ENCODE assay signal across 22 cellular contexts in genomic region chr2:149766339-149766738, GRCh38.
DNase-seq lines count a peak whose midpoint lies in the region; ATAC-seq and TF ChIP-seq lines count a peak whose summit lies in the region.
"Had no signal": no experiment of that assay in that cellular context is flagged by ENCODE, and none has a peak within 500 bp of the region (broad histone marks: within the 10 kb centered on the region; RNA-seq: fewer than 3 reads in every experiment).

No MANE protein-coding gene starts in this region.

- in situ Hi-C loops in gastrocnemius medialis (cut with MboI; ENCODE audit: low sequenced_read_pairs in 4 of 4): loop anchor here in 1 of 4 donors (10.0 kb wide), 1 partner anchor 162 kb away; no protein-coding TSS in a partner anchor

- H2BK15ac ChIP-seq in mesenchymal stem cell (ENCODE audit: low read depth, poor library complexity, severe bottlenecking): no peak overlapping the region

- no peak overlapping the region for H3K4ac ChIP-seq in mesenchymal stem cell (ENCODE audit: low read depth in 1 of 2, low read length in 2 of 2)

- no peak overlapping the region for H3K18ac ChIP-seq in mesenchymal stem cell (ENCODE audit: low read depth in 1 of 2, low read length in 2 of 2)

- ATAC-seq in left ventricle myocardium superior (peak; percentile 43), gastrocnemius medialis (no peak)
- ATAC-seq: GM12878, HepG2, K562 had no signal

- no peak overlapping the region for H3K14ac ChIP-seq in mesenchymal stem cell (ENCODE audit: low read length in 2 of 2)

- intact Hi-C loops in left ventricle myocardium superior (cut with micrococcal nuclease) (no loop called here), left ventricle myocardium inferior (cut with micrococcal nuclease) (no loop called here), gastrocnemius medialis (cut with DNase I; ENCODE audit: low total_unique reads) (loop anchor here (10.0 kb wide), 1 partner anchor 172 kb away; no protein-coding TSS in a partner anchor)

- H3K36me3 ChIP-seq in left ventricle myocardium inferior (no peaks in the 10 kb centered on the region), mesenchymal stem cell (ENCODE audit: control insufficient read depth in 1 of 2, insufficient read depth in 2 of 2, low read depth in 1 of 2, low read length in 2 of 2) (no peaks in the 10 kb centered on the region), gastrocnemius medialis (no peaks in the 10 kb centered on the region)
- H3K36me3 ChIP-seq: BE2C had no signal

- H3K79me1 ChIP-seq in mesenchymal stem cell (replicated peaks; ENCODE audit: low read length, poor library complexity, severe bottlenecking): no peaks in the 10 kb centered on the region

- H3K4me3 Mint-ChIP-seq in nephron progenitor cell: no peak overlapping the region
- H3K4me3 Mint-ChIP-seq: H9, HFFc6 had no signal

- H3K4me2 ChIP-seq in mesenchymal stem cell (ENCODE audit: low read length, poor library complexity, severe bottlenecking): no peak overlapping the region

- DNase-seq in left ventricle myocardium superior (no peak), left ventricle myocardium inferior (no peak), amniotic epithelial cell (ENCODE audit: low read depth) (peak; percentile 43), mesenchymal stem cell (no peak), nephron progenitor cell (no peak), NOMO-1 (lab: John Stamatoyannopoulos, UW; ENCODE audit: unreplicated experiment in 2 of 2) (no peak), NCI-H146 treated with DMSO at 0.1 percent for 48 hours (lab: John Stamatoyannopoulos, UW; ENCODE audit: unreplicated experiment) (no peak), gastrocnemius medialis (no peak)
- DNase-seq: BE2C, DMS79 treated with DMSO at 0.1 percent for 48 hours, GM23248, H9, HFFc6, NCI-H1092, NCI-H2029, NCI-H345, NCI-H82, SHP77 had no signal

- no peak for TF ChIP-seq POLR2A in gastrocnemius medialis (IDR thresholded peaks at IDR 0.05)

- no peak overlapping the region for H4K8ac ChIP-seq in mesenchymal stem cell (ENCODE audit: low read length)

- peak overlapping the region; percentile 92 for H3K9ac ChIP-seq in mesenchymal stem cell (ENCODE audit: low read length)

- TF ChIP-seq CTCF in left ventricle myocardium inferior (IDR thresholded peaks at IDR 0.05; ENCODE audit: borderline replicate concordance) (no peak), nephron progenitor cell (IDR thresholded peaks at IDR 0.05) (no peak), gastrocnemius medialis (IDR thresholded peaks at IDR 0.05 in 4 of 5, conservative IDR thresholded peaks at IDR 0.05 in 1 of 5) (no peak)

- H3K4me1 ChIP-seq in left ventricle myocardium inferior (no peaks in the 10 kb centered on the region), mesenchymal stem cell (ENCODE audit: control insufficient read depth, insufficient read depth, low read depth, low read length) (no peaks in the 10 kb centered on the region), gastrocnemius medialis (no peaks in the 10 kb centered on the region)
- H3K4me1 ChIP-seq: BE2C had no signal

- no peak overlapping the region for H2BK12ac ChIP-seq in mesenchymal stem cell (ENCODE audit: low read length in 2 of 2)

- H3K9me3 Mint-ChIP-seq in nephron progenitor cell: no peaks in the 10 kb centered on the region
- H3K9me3 Mint-ChIP-seq: H9, HFFc6 had no signal

- H2BK5ac ChIP-seq in mesenchymal stem cell (ENCODE audit: low read depth, low read length, poor library complexity, severe bottlenecking): no peak overlapping the region

- H3K36me3 Mint-ChIP-seq in nephron progenitor cell (ENCODE audit: low read depth): no peaks in the 10 kb centered on the region

- H2AK5ac ChIP-seq in mesenchymal stem cell (ENCODE audit: low read length, severe bottlenecking): no peak overlapping the region

- H3K9me3 ChIP-seq in left ventricle myocardium inferior (replicated peaks) (no peaks in the 10 kb centered on the region), mesenchymal stem cell (ENCODE audit: control insufficient read depth, low read length) (no peaks in the 10 kb centered on the region), gastrocnemius medialis (no peaks in the 10 kb centered on the region)
- H3K9me3 ChIP-seq: BE2C had no signal

- H3K27ac ChIP-seq in left ventricle myocardium inferior (replicated peaks) (no peak overlapping the region), mesenchymal stem cell (ENCODE audit: low read length, poor library complexity, severe bottlenecking) (no peak overlapping the region), gastrocnemius medialis (no peak overlapping the region)
- H3K27ac ChIP-seq: HL-60 had no signal

- no peak overlapping the region for H2BK120ac ChIP-seq in mesenchymal stem cell (ENCODE audit: low read depth, low read length)

- no peak overlapping the region for H3K27ac Mint-ChIP-seq in nephron progenitor cell
- H3K27ac Mint-ChIP-seq: H9 had no signal

- H4K91ac ChIP-seq in mesenchymal stem cell (ENCODE audit: low read length): no peak overlapping the region

- H3K4me3 ChIP-seq in left ventricle myocardium inferior (no peak overlapping the region), mesenchymal stem cell (ENCODE audit: insufficient read depth in 1 of 2, low read depth in 1 of 2, low read length in 2 of 2) (no peak overlapping the region), gastrocnemius medialis (no peak overlapping the region)
- H3K4me3 ChIP-seq: GM12878, GM23248, K562 had no signal

- H3K4me1 Mint-ChIP-seq in nephron progenitor cell: peaks cover 19% of the 10 kb centered on the region
- H3K4me1 Mint-ChIP-seq: H9 had no signal

- no peaks in the 10 kb centered on the region for H3K27me3 ChIP-seq in left ventricle myocardium inferior (ENCODE audit: low read depth)
- no peaks in the 10 kb centered on the region for H3K27me3 ChIP-seq in mesenchymal stem cell (ENCODE audit: control insufficient read depth in 1 of 2, insufficient read depth in 1 of 2, low read length in 2 of 2)
- no peaks in the 10 kb centered on the region for H3K27me3 ChIP-seq in gastrocnemius medialis
- H3K27me3 ChIP-seq: BE2C had no signal

- H2AFZ ChIP-seq in mesenchymal stem cell (ENCODE audit: low read depth, low read length): no peak overlapping the region
- H2AFZ ChIP-seq: GM23248 had no signal

- H3K23ac ChIP-seq in mesenchymal stem cell (ENCODE audit: low read length in 2 of 2): no peak overlapping the region

- H3K27me3 Mint-ChIP-seq in nephron progenitor cell (ENCODE audit: low read depth, poor library complexity): peaks cover 1% of the 10 kb centered on the region
